Comparison of ENCODE assay signal across 30 cellular contexts in the genomic region with DNA sequence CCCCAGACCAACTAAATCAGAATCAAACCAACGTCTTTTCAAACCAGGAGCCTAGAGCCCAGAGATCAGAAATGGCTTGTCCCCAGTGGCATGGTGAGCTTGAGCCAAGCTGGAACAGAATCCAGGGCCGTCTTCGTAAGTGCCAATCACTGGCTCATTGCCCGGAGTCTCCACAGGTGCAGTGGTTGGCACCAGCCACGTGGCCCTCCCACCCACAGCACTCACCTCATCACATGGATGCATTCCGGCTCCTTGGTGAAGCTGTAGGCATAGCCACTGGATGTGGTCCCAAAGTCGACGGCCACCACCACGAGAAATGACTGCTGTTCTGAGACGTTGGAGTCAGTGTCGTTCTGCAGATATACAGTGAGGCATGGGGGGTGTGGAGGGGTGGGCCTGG. TPM values are rescaled to one million over a fixed set of nuclear protein-coding genes. Genes with fewer than 3 reads are reported as not detected.
A peak's percentile ranks its signal among the peaks of the same experiment; 100 is the strongest.
DNase-seq lines count a peak whose midpoint lies in the region; ATAC-seq and TF ChIP-seq lines count a peak whose summit lies in the region.
"Had no signal": no experiment of that assay in that cellular context is flagged by ENCODE, and none has a peak within 500 bp of the region (broad histone marks: within the 10 kb centered on the region; RNA-seq: fewer than 3 reads in every experiment).

No MANE protein-coding gene starts in this region.

- H3K27me3 Mint-ChIP-seq in endodermal cell (ENCODE audit: insufficient read depth) = peaks cover 16% of the 10 kb centered on the region

- H3K4me1 Mint-ChIP-seq in endodermal cell = peaks cover 18% of the 10 kb centered on the region
- H3K4me1 Mint-ChIP-seq: activated T-helper 17 cell treated with anti-CD3 and anti-CD28 coated beads, Interleukin-2, amount 50 U/mL, for 72 hours; B cell; CD8-positive, alpha-beta memory T cell; memory B cell; stimulated activated naive B cell treated with anti-CD40 and anti-IgM and Interleukin-4, amounts not matched to agents 10 μg/mL and 1 μg/mL and 100 μg/mL, for 72 hours had no signal

- H3K9me3 Mint-ChIP-seq in endodermal cell = no peaks in the 10 kb centered on the region
- H3K9me3 Mint-ChIP-seq: activated T-helper 17 cell treated with anti-CD3 and anti-CD28 coated beads, Interleukin-2, amount 50 U/mL, for 72 hours; CD8-positive, alpha-beta memory T cell; effector memory CD8-positive, alpha-beta T cell; GM23338; stimulated activated naive B cell treated with anti-CD40 and anti-IgM and Interleukin-4, amounts not matched to agents 10 μg/mL and 1 μg/mL and 100 μg/mL, for 72 hours had no signal

- H3K36me3 Mint-ChIP-seq in endodermal cell (ENCODE audit: low read depth) = no peaks in the 10 kb centered on the region
- H3K36me3 Mint-ChIP-seq: CD8-positive, alpha-beta memory T cell; memory B cell; stimulated activated naive B cell treated with anti-CD40 and anti-IgM and Interleukin-4, amounts not matched to agents 10 μg/mL and 1 μg/mL and 100 μg/mL, for 72 hours had no signal

- WGBS in endodermal cell (ENCODE audit: insufficient coverage in 1 of 2, insufficient read length in 1 of 2), 2 experiments = 90 to 99% methylated on average over 7 to 11 of the region's 11 CpGs
- 30 to 61% methylated on average over 6 to 10 of the region's 11 CpGs for WGBS in thyroid gland, 2 donors

- no peak overlapping the region for H3K4me3 Mint-ChIP-seq in endodermal cell
- H3K4me3 Mint-ChIP-seq: activated CD8-positive, alpha-beta T cell treated with anti-CD3 and anti-CD28 coated beads, Interleukin-2, amount 10 ng/mL, durations not matched to agents 7 days and 5 days; activated T-helper 17 cell treated with anti-CD3 and anti-CD28 coated beads, Interleukin-2, amount 50 U/mL, for 72 hours; B cell; CD8-positive, alpha-beta memory T cell; effector memory CD8-positive, alpha-beta T cell; GM23338; memory B cell; stimulated activated naive B cell treated with anti-CD40 and anti-IgM and Interleukin-4, amounts not matched to agents 10 μg/mL and 1 μg/mL and 100 μg/mL, for 72 hours had no signal

- TF ChIP-seq CTCF in endodermal cell (conservative IDR thresholded peaks at IDR 0.05) = no peak
- TF ChIP-seq CTCF in thyroid gland (IDR thresholded peaks at IDR 0.05) = no peak

- no peak for TF ChIP-seq POLR2A in thyroid gland (IDR thresholded peaks at IDR 0.05)

- ATAC-seq in HG02571 (IDR thresholded peaks at IDR 0.05; ENCODE audit: unreplicated experiment) (no peak), HG03565 (IDR thresholded peaks at IDR 0.05; ENCODE audit: unreplicated experiment) (no peak)
- ATAC-seq: activated CD8-positive, alpha-beta T cell treated with anti-CD3 and anti-CD28 coated beads, Interleukin-2, amount 10 ng/mL, durations not matched to agents 7 days and 5 days; activated T-helper 17 cell treated with anti-CD3 and anti-CD28 coated beads, Interleukin-2, amount 50 U/mL, for 72 hours; effector memory CD8-positive, alpha-beta T cell; GM23338; left colon; stimulated activated naive B cell treated with anti-CD40 and anti-IgM and Interleukin-4, amounts not matched to agents 10 μg/mL and 1 μg/mL and 100 μg/mL, for 72 hours had no signal

- no peak overlapping the region for H3K27ac Mint-ChIP-seq in endodermal cell
- H3K27ac Mint-ChIP-seq: activated CD8-positive, alpha-beta T cell treated with anti-CD3 and anti-CD28 coated beads, Interleukin-2, amount 10 ng/mL, durations not matched to agents 7 days and 5 days; activated T-helper 17 cell treated with anti-CD3 and anti-CD28 coated beads, Interleukin-2, amount 50 U/mL, for 72 hours; B cell; effector memory CD8-positive, alpha-beta T cell; GM23338; memory B cell; stimulated activated naive B cell treated with anti-CD40 and anti-IgM and Interleukin-4, amounts not matched to agents 10 μg/mL and 1 μg/mL and 100 μg/mL, for 72 hours had no signal

- H3K27ac ChIP-seq in endodermal cell (ENCODE audit: low read depth, low read length) (no peak overlapping the region), thyroid gland (peak overlapping the region in 2 of 3 donors; percentile 43 to 64)
- H3K27ac ChIP-seq: brain microvascular endothelial cell, ovary, thoracic aorta, VCaP had no signal

- H3K4me1 ChIP-seq in endodermal cell (ENCODE audit: control insufficient read depth, insufficient read depth, low read length) (no peaks in the 10 kb centered on the region), thyroid gland (peaks cover 6 to 24% of the 10 kb centered on the region in 2 donors)

- H3K27me3 ChIP-seq in endodermal cell (ENCODE audit: control insufficient read depth, insufficient read depth, low read length, poor library complexity, severe bottlenecking) (peaks cover 22% of the 10 kb centered on the region), thyroid gland (no peaks in the 10 kb centered on the region)
- H3K27me3 ChIP-seq: brain microvascular endothelial cell, ovary had no signal

- H3K9ac ChIP-seq in endodermal cell (ENCODE audit: extremely low read depth, low read length, poor library complexity, severe bottlenecking) = no peak overlapping the region

- intact Hi-C loops in thyroid gland (cut with DNase I) = no loop called here

- no peaks in the 10 kb centered on the region for H3K9me3 ChIP-seq in endodermal cell (ENCODE audit: control insufficient read depth, low read length)
- H3K9me3 ChIP-seq in thyroid gland = no peaks in the 10 kb centered on the region
- H3K9me3 ChIP-seq: ovary, thoracic aorta had no signal

- DNase-seq in NCI-H345 (lab: John Stamatoyannopoulos, UW) = peak; percentile 42
- DNase-seq in NCI-H345 treated with DMSO at 0.1 percent for 48 hours (lab: John Stamatoyannopoulos, UW; ENCODE audit: unreplicated experiment) = no peak
- DNase-seq in NCI-H69 (lab: John Stamatoyannopoulos, UW) = peak; percentile 83
- peak; percentile 29 for DNase-seq in endodermal cell
- peak; percentile 96 to 97 for DNase-seq in thyroid gland
- DNase-seq in NCI-H187 (lab: John Stamatoyannopoulos, UW) = no peak
- DNase-seq: activated CD4-positive, alpha-beta T cell treated with anti-CD3 and anti-CD28 coated beads for 4 hours; activated CD8-positive, alpha-beta T cell treated with anti-CD3 and anti-CD28 coated beads, Interleukin-2, amount 10 ng/mL, durations not matched to agents 7 days and 5 days; activated naive CD4-positive, alpha-beta T cell treated with anti-CD3 and anti-CD28 coated beads, Interleukin-2, amount 50 U/mL, for 16 hours; brain microvascular endothelial cell; CD8-positive, alpha-beta memory T cell; DMS 273 treated with DMSO at 0.1 percent for 48 hours; effector memory CD8-positive, alpha-beta T cell; erythroblast; Karpas-422; left colon; NCI-H774; ovary; retina; small intestine; stimulated activated naive B cell treated with anti-CD40 and anti-IgM and Interleukin-4, amounts not matched to agents 10 μg/mL and 1 μg/mL and 100 μg/mL, for 72 hours; T-helper 9 cell had no signal

- no peak overlapping the region for H3K4me3 ChIP-seq in endodermal cell (ENCODE audit: low read length)
- H3K4me3 ChIP-seq in thyroid gland (replicated peaks in 1 of 3) = no peak overlapping the region
- H3K4me3 ChIP-seq: GM23338, ovary, thoracic aorta had no signal

- no peaks in the 10 kb centered on the region for H3K36me3 ChIP-seq in endodermal cell (ENCODE audit: control insufficient read depth, insufficient read depth, low read length)
- H3K36me3 ChIP-seq in thyroid gland = no peaks in the 10 kb centered on the region
- H3K36me3 ChIP-seq: brain microvascular endothelial cell, ovary, thoracic aorta had no signal

RNA-seq across cellular contexts. Expression of a gene that starts 37.4 kb away (rescaled TPM):
- 10 to 100 TPM; 13.9 to 15.4 TPM for total RNA-seq in endodermal cell
- polyA plus RNA-seq in endodermal cell (2013, experiment 1 of 2) = 5.3 TPM
- polyA plus RNA-seq in endodermal cell (2013, experiment 2 of 2) = 4.5 TPM
- total RNA-seq in thyroid gland = 10 to 100 TPM; 22.6 to 37.3 (median 34.6) TPM
- total RNA-seq: activated CD8-positive, alpha-beta T cell treated with anti-CD3 and anti-CD28 coated beads, Interleukin-2, amount 10 ng/mL, durations not matched to agents 7 days and 5 days had no signal
- polyA plus RNA-seq: CD8-positive, alpha-beta memory T cell had no signal

Comparison
In these comparisons a context has a peak if more than half of its experiments do, and no peak if none do; other contexts are left out.
1. DNase-seq: peak in NCI-H345 (single experiment), NCI-H69 (single experiment), endodermal cell (single experiment) and thyroid gland (2 of 2); none in NCI-H345 treated with DMSO at 0.1 percent for 48 hours (single experiment) and NCI-H187 (0 of 2).